Comparison of ENCODE assay signal across 24 cellular contexts in genomic region chr3:53579636-53580035, GRCh38.
"Had no signal": no experiment of that assay in that cellular context is flagged by ENCODE, and none has a peak within 500 bp of the region (broad histone marks: within the 10 kb centered on the region; RNA-seq: fewer than 3 reads in every experiment).

No MANE protein-coding gene starts in this region.

- H2AFZ ChIP-seq: neural progenitor cell had no signal

- H3K9me3 ChIP-seq: esophagus squamous epithelium, gastroesophageal sphincter, left ventricle myocardium inferior, lower lobe of right lung, pancreas, stomach had no signal

- H3K4me1 Mint-ChIP-seq: memory B cell had no signal

- H3K27me3 ChIP-seq: esophagus squamous epithelium, gastroesophageal sphincter, neural progenitor cell, pancreas, stomach had no signal

- H3K36me3 Mint-ChIP-seq: immature natural killer cell; memory B cell; natural killer cell treated with Interleukin-12 subunit alpha and Interleukin-12 subunit beta and Interleukin-15 and Interleukin-18, amount 100 ng/mL, for 72 hours; neural progenitor cell had no signal

- H3K4me1 ChIP-seq: gastroesophageal sphincter, left ventricle myocardium inferior, lower lobe of right lung, neural progenitor cell, pancreas had no signal

- H3K27me3 Mint-ChIP-seq: type B pancreatic cell had no signal

- H3K9me3 Mint-ChIP-seq: immature natural killer cell; memory B cell; natural killer cell treated with Interleukin-12 subunit alpha and Interleukin-12 subunit beta and Interleukin-15 and Interleukin-18, amount 100 ng/mL, for 72 hours; neural progenitor cell; type B pancreatic cell had no signal

- H3K27ac Mint-ChIP-seq: immature natural killer cell; memory B cell; natural killer cell treated with Interleukin-12 subunit alpha and Interleukin-12 subunit beta and Interleukin-15 and Interleukin-18, amount 100 ng/mL, for 72 hours; neural progenitor cell; progenitor cell of endocrine pancreas; type B pancreatic cell had no signal

- H3K4me3 ChIP-seq: esophagus squamous epithelium, gastroesophageal sphincter, left ventricle myocardium inferior, lower lobe of right lung, neural progenitor cell, pancreas, stomach had no signal

- H3K27ac ChIP-seq: epithelial cell of prostate, esophagus squamous epithelium, gastroesophageal sphincter, left ventricle myocardium inferior, lower lobe of right lung, neural progenitor cell, pancreas, stomach had no signal

- H3K9ac ChIP-seq: neural progenitor cell had no signal

- DNase-seq: effector memory CD4-positive, alpha-beta T cell; esophagus squamous epithelium; foreskin fibroblast; glutamatergic neuron; immature natural killer cell; left cardiac atrium; left ventricle myocardium inferior; lower lobe of right lung; midbrain; occipital lobe; pancreas; right cardiac atrium; small intestine; stimulated activated CD4-positive, alpha-beta T cell treated with anti-CD3 and anti-CD28 coated beads, Interleukin-12 subunit alpha, Interleukin-12 subunit beta, amount 100 ng/mL, for 4 hours; stimulated activated naive CD4-positive, alpha-beta T cell; stomach; substantia nigra had no signal

- H3K4me2 ChIP-seq: neural progenitor cell had no signal

- H3K36me3 ChIP-seq: esophagus squamous epithelium, gastroesophageal sphincter, left ventricle myocardium inferior, lower lobe of right lung, neural progenitor cell, pancreas, stomach had no signal

- H3K4me3 Mint-ChIP-seq: immature natural killer cell; memory B cell; natural killer cell treated with Interleukin-12 subunit alpha and Interleukin-12 subunit beta and Interleukin-15 and Interleukin-18, amount 100 ng/mL, for 72 hours; neural progenitor cell; type B pancreatic cell had no signal
